In genomic region chr16:6165330-6165984, GRCh38 we compare ENCODE assay signal across 17 cellular contexts.
DNase-seq lines count a peak whose midpoint lies in the region; ATAC-seq and TF ChIP-seq lines count a peak whose summit lies in the region.
"Had no signal": no experiment of that assay in that cellular context is flagged by ENCODE, and none has a peak within 500 bp of the region (broad histone marks: within the 10 kb centered on the region; RNA-seq: fewer than 3 reads in every experiment).

No MANE protein-coding gene starts in this region.

- DNase-seq in A673 (ENCODE audit: low spot score) = peak; percentile 21
- DNase-seq in MM.1S = peak; percentile 41
- peak; percentile 1 for DNase-seq in adipocyte (ENCODE audit: low read depth)
- peak; percentile 70 for DNase-seq in left kidney (ENCODE audit: low read depth, low spot score)
- DNase-seq in NCI-H2171 treated with DMSO at 0.1 percent for 48 hours (lab: John Stamatoyannopoulos, UW) = no peak
- DNase-seq in NCI-H128 (lab: John Stamatoyannopoulos, UW; ENCODE audit: unreplicated experiment) = no peak
- no peak for DNase-seq in vagina (ENCODE audit: extremely low spot score in 2 of 2)
- DNase-seq in body of pancreas = no peak
- DNase-seq: activated T-cell treated with anti-CD3 and anti-CD28 coated beads, Interleukin-2, amount 50 U/mL, for 4 hours; DMS153; GM23248; MV-4-11; NCI-H510A treated with DMSO at 0.1 percent for 48 hours; upper lobe of right lung had no signal

- H3K9me2 ChIP-seq in MM.1S (replicated peaks; ENCODE audit: insufficient read depth, low read length) = no peaks in the 10 kb centered on the region

- H3K36me3 ChIP-seq in A673 (ENCODE audit: insufficient read depth, low read length, poor library complexity, severe bottlenecking) (no peaks in the 10 kb centered on the region), MM.1S (replicated peaks; ENCODE audit: insufficient read depth, low read length) (no peaks in the 10 kb centered on the region), adipocyte (ENCODE audit: control insufficient read depth, insufficient read depth, low read length, severe bottlenecking) (no peaks in the 10 kb centered on the region), vagina (no peaks in the 10 kb centered on the region), body of pancreas (replicated peaks in 1 of 2; ENCODE audit: insufficient read depth in 1 of 2, low read depth in 2 of 2) (no peaks in the 10 kb centered on the region)
- H3K36me3 ChIP-seq: upper lobe of right lung had no signal

- H2AFZ ChIP-seq in MM.1S (ENCODE audit: low read length) = no peak overlapping the region
- H2AFZ ChIP-seq: GM23248 had no signal

- CTCF ChIA-PET in A673 (lab: Charles Lee) = interaction anchor here (0.6 kb wide), 1 partner anchor 149 kb away, joined by 3 read pairs; no protein-coding TSS in a partner anchor

- intact Hi-C loops in A673 (cut with micrococcal nuclease; ENCODE audit: unreplicated experiment) = no loop called here
- intact Hi-C loops in vagina (cut with DNase I) = no loop called here
- intact Hi-C loops in body of pancreas (cut with DNase I) = no loop called here

- H3F3A ChIP-seq in MM.1S (ENCODE audit: insufficient read depth, low read length) = no peaks in the 10 kb centered on the region

- 42 to 45% methylated on average over 11 of the region's 11 CpGs for WGBS in body of pancreas, 2 donors

- no peaks in the 10 kb centered on the region for H3K27me3 ChIP-seq in A673 (replicated peaks; ENCODE audit: insufficient read depth, low read depth, low read length, poor library complexity)
- H3K27me3 ChIP-seq in MM.1S (replicated peaks; ENCODE audit: insufficient read depth, low read length) = no peaks in the 10 kb centered on the region
- no peaks in the 10 kb centered on the region for H3K27me3 ChIP-seq in adipocyte (replicated peaks; ENCODE audit: control insufficient read depth, insufficient read depth, low read length)
- no peaks in the 10 kb centered on the region for H3K27me3 ChIP-seq in vagina
- no peaks in the 10 kb centered on the region for H3K27me3 ChIP-seq in body of pancreas
- H3K27me3 ChIP-seq: upper lobe of right lung had no signal

- no peak overlapping the region for H3K4me3 ChIP-seq in A673 (ENCODE audit: low read depth, low read length, poor library complexity, severe bottlenecking)
- no peak overlapping the region for H3K4me3 ChIP-seq in MM.1S (ENCODE audit: low read length)
- H3K4me3 ChIP-seq in adipocyte (ENCODE audit: low read length) = no peak overlapping the region
- no peak overlapping the region for H3K4me3 ChIP-seq in vagina
- no peak overlapping the region for H3K4me3 ChIP-seq in body of pancreas
- H3K4me3 ChIP-seq: GM12878, GM23248, upper lobe of right lung had no signal

- TF ChIP-seq POLR2A in vagina (IDR thresholded peaks at IDR 0.05) (no peak), body of pancreas (IDR thresholded peaks at IDR 0.05) (no peak)

- H3K9ac ChIP-seq in MM.1S (ENCODE audit: low read length) (no peak overlapping the region), adipocyte (ENCODE audit: low read length) (no peak overlapping the region)
- H3K9ac ChIP-seq: GM23248 had no signal

- H3K27ac ChIP-seq in A673 (ENCODE audit: low read depth, low read length, poor library complexity, severe bottlenecking) (no peak overlapping the region), MM.1S (ENCODE audit: low read length) (no peak overlapping the region), vagina (no peak overlapping the region), body of pancreas (no peak overlapping the region)
- H3K27ac ChIP-seq: GM23248, upper lobe of right lung had no signal

- H3K4me2 ChIP-seq in MM.1S (ENCODE audit: low read depth, low read length) = no peak overlapping the region

- POLR2A ChIA-PET in A673 (lab: Charles Lee; ENCODE audit: low non-redundant PET) = no interaction called here

- TF ChIP-seq CTCF in A673 (conservative IDR thresholded peaks at IDR 0.05; ENCODE audit: low read depth, low read length) (0 out of 2 replicates have a peak, but pooled peaks have one; percentile 23), MM.1S (IDR thresholded peaks at IDR 0.05; ENCODE audit: low read length) (0 out of 2 replicates have a peak, but pooled peaks have one; percentile 12), vagina (IDR thresholded peaks at IDR 0.05) (no peak), body of pancreas (IDR thresholded peaks at IDR 0.05) (no peak)

- no peaks in the 10 kb centered on the region for H3K4me1 ChIP-seq in A673 (ENCODE audit: insufficient read depth, low read length, poor library complexity, severe bottlenecking)
- H3K4me1 ChIP-seq in MM.1S (ENCODE audit: low read length) = no peaks in the 10 kb centered on the region
- no peaks in the 10 kb centered on the region for H3K4me1 ChIP-seq in adipocyte (ENCODE audit: control insufficient read depth, insufficient read depth, low read length)
- no peaks in the 10 kb centered on the region for H3K4me1 ChIP-seq in vagina
- no peaks in the 10 kb centered on the region for H3K4me1 ChIP-seq in body of pancreas
- H3K4me1 ChIP-seq: upper lobe of right lung had no signal

- BruUV-seq in A673 (replicated peaks; lab: Mats Ljungman, UMichigan) = no TSS peak

- H3K9me3 ChIP-seq in A673 (ENCODE audit: low read depth, low read length, poor library complexity, severe bottlenecking) (no peaks in the 10 kb centered on the region), MM.1S (replicated peaks; ENCODE audit: insufficient read depth, low read length) (no peaks in the 10 kb centered on the region), adipocyte (ENCODE audit: control insufficient read depth, low read length) (no peaks in the 10 kb centered on the region), vagina (no peaks in the 10 kb centered on the region), body of pancreas (no peaks in the 10 kb centered on the region)
- H3K9me3 ChIP-seq: upper lobe of right lung had no signal

- H3K79me2 ChIP-seq in MM.1S (ENCODE audit: low read length) = no peaks in the 10 kb centered on the region

- no peaks in the 10 kb centered on the region for H4K20me1 ChIP-seq in MM.1S (ENCODE audit: insufficient read depth, low read length)

- no peak for ATAC-seq in body of pancreas
- ATAC-seq: activated CD4-positive, CD25-positive, alpha-beta regulatory T cell treated with anti-CD3 and anti-CD28 coated beads, Interleukin-2, amount 50 U/mL, for 24 hours; activated T-cell treated with anti-CD3 and anti-CD28 coated beads, Interleukin-2, amount 50 U/mL, for 4 hours; GM12878; left lobe of liver; upper lobe of right lung had no signal

Comparison
In these comparisons a context has a peak if more than half of its experiments do, and no peak if none do; other contexts are left out.
1. DNase-seq: peak in A673 (single experiment), MM.1S (single experiment), adipocyte (single experiment) and left kidney (single experiment); none in NCI-H2171 treated with DMSO at 0.1 percent for 48 hours (single experiment), NCI-H128 (single experiment), vagina (0 of 2) and body of pancreas (0 of 4).
2. CTCF ChIP-seq: peak in A673 (single experiment) and MM.1S (single experiment); none in vagina (0 of 3) and body of pancreas (0 of 7).